17 cellular contexts compared by ENCODE assay signal in the genomic region with DNA sequence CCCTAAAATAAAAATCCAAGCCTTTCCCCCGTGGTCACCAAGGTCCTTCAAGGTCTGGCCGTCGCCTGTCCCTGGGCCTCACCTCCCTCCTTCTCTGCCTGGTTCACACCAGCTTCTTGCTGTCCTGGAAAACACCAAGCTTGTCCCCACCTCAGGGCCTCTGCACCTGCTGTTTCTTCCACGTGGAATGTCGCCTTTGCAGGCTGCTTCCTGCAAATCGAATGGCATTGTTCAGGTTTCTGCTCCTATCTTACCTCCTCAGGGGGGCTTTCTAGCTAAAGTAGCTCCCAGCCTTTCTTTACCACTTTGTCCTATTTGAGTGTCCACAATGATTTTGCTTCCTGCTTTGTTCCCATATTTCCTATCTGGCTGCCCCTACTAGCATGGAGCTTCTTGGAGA. TPM values are rescaled to one million over a fixed set of nuclear protein-coding genes. Genes with fewer than 3 reads are reported as not detected.
DNase-seq lines count a peak whose midpoint lies in the region; FAIRE-seq and TF ChIP-seq lines count a peak whose summit lies in the region.
"Had no signal": no experiment of that assay in that cellular context is flagged by ENCODE, and none has a peak within 500 bp of the region (broad histone marks: within the 10 kb centered on the region; RNA-seq: fewer than 3 reads in every experiment).

No MANE protein-coding gene starts in this region.

- FAIRE-seq in H1 (lab: Jason Lieb, UNC) (peak; percentile 50), RCC 7860 (lab: Jason Lieb, UNC) (no peak)
- FAIRE-seq: D721Med had no signal

- H2AFZ ChIP-seq in H1 (ENCODE audit: low read length) (no peak overlapping the region), osteoblast (ENCODE audit: low read length) (no peak overlapping the region)

- CTCF ChIA-PET in HEK293 (lab: Yijun Ruan, JAX) (interaction anchor here (0.6 to 1.1 kb wide), 4 partner anchors 68 to 284 kb away, joined by 3 to 4 read pairs (median 4); no protein-coding TSS in a partner anchor), H1 (lab: Charles Lee; ENCODE audit: partially characterized antibody) (interaction anchor here (0.8 to 2.1 kb wide), 10 partner anchors 12 to 306 kb away, joined by 3 to 8 read pairs (median 3); no protein-coding TSS in a partner anchor)

- TF ChIP-seq CTCF in HEK293 (tag by site-specific recombination; IDR thresholded peaks at IDR 0.05) (no peak), H1 (IDR thresholded peaks at IDR 0.05; ENCODE audit: control extremely low read depth in 1 of 3, insufficient read depth in 1 of 3, low read depth in 1 of 3, low read length in 3 of 3) (no peak), osteoblast (IDR thresholded peaks at IDR 0.05; ENCODE audit: extremely low read depth, low read depth, low read length) (no peak)

- H4K5ac ChIP-seq in H1 (ENCODE audit: insufficient read length, low read depth, low read length) = no peak overlapping the region

- no peak overlapping the region; the same call in 1 of the 2 replicates for H2BK12ac ChIP-seq in H1 (ENCODE audit: low read depth, low read length)

- H2BK15ac ChIP-seq in H1 (ENCODE audit: low read length) = peak overlapping the region; percentile 72; the same call in 1 of the 2 replicates

- H2AK5ac ChIP-seq in H1 (ENCODE audit: low read depth, low read length) = no peak overlapping the region

- TF ChIP-seq EP300 in H1 (IDR thresholded peaks at IDR 0.05; ENCODE audit: borderline replicate concordance in 1 of 2, low read depth in 2 of 2, low read length in 2 of 2) = no peak

- no peak overlapping the region; the same call in 1 of the 2 replicates for H4K8ac ChIP-seq in H1 (ENCODE audit: extremely low read depth, insufficient read depth, low read length)

- no peaks in the 10 kb centered on the region for H3K36me3 ChIP-seq in HEK293 (ENCODE audit: control insufficient read depth in 2 of 2, insufficient read depth in 1 of 2, low read length in 2 of 2)
- H3K36me3 ChIP-seq in H1 (ENCODE audit: control insufficient read depth in 2 of 4, insufficient read depth in 4 of 4, low read length in 3 of 4) = no peaks in the 10 kb centered on the region
- no peaks in the 10 kb centered on the region for H3K36me3 ChIP-seq in osteoblast (ENCODE audit: insufficient read depth, low read length)
- H3K36me3 ChIP-seq: BLaER1 treated with 17β-estradiol and CSF1 and Interleukin-3, amounts not matched to agents 10 nM and 100 nM had no signal

- peak; percentile 54 for DNase-seq in activated effector memory CD4-positive, alpha-beta T cell treated with anti-CD3 and anti-CD28 coated beads, Interleukin-2, amount 50 U/mL, for 16 hours
- DNase-seq in activated effector memory CD4-positive, alpha-beta T cell treated with Interleukin-2 at 50 U/mL for 16 hours = no peak
- DNase-seq in H1 (ENCODE audit: low read depth in 1 of 2, low spot score in 2 of 2) (no peak), osteoblast (ENCODE audit: insufficient read length, low spot score, missing footprints) (peak; percentile 53), activated gamma-delta T cell (lab: John Stamatoyannopoulos, UW) (no peak), RCC 7860 (ENCODE audit: low spot score) (no peak), CD1c-positive myeloid dendritic cell (ENCODE audit: extremely low spot score) (no peak)
- DNase-seq: Caco-2; CD4-positive, CD25-positive, alpha-beta regulatory T cell; CD8-positive, alpha-beta memory T cell; DMS79 treated with DMSO at 0.1 percent for 48 hours; GF-D8; GOT3; H9 had no signal

- H3K4me1 ChIP-seq in HEK293 (ENCODE audit: control insufficient read depth, insufficient read depth, low read length) (no peaks in the 10 kb centered on the region), H1 (replicated peaks in 1 of 4; ENCODE audit: control insufficient read depth in 3 of 4, insufficient read depth in 4 of 4, low read length in 3 of 4) (peaks cover 4 to 7% (median 5%) of the 10 kb centered on the region in 4 experiments), osteoblast (ENCODE audit: insufficient read depth, low read length) (no peaks in the 10 kb centered on the region)

- peak overlapping the region; percentile 23; the same call in 1 of the 2 replicates for H2BK20ac ChIP-seq in H1 (ENCODE audit: low read length)

- peaks cover 6% of the 10 kb centered on the region; the same call in 1 of the 2 replicates for H3K23me2 ChIP-seq in H1 (ENCODE audit: low read depth, low read length)

- POLR2A ChIA-PET in HEK293 (lab: Yijun Ruan, JAX) (no interaction called here), H1 (lab: Charles Lee; ENCODE audit: partially characterized antibody) (interaction anchor here (1.2 kb wide), 1 partner anchor 15 kb away, joined by 3 read pairs; no protein-coding TSS in a partner anchor)

- no peak overlapping the region for H4K91ac ChIP-seq in H1 (replicated peaks; ENCODE audit: insufficient read length, low read length)

- no peaks in the 10 kb centered on the region for H4K20me1 ChIP-seq in H1 (replicated peaks in 1 of 2; ENCODE audit: control insufficient read depth in 1 of 2, insufficient read depth in 2 of 2, low read length in 2 of 2)
- peaks cover 2% of the 10 kb centered on the region for H4K20me1 ChIP-seq in osteoblast (ENCODE audit: insufficient read depth, low read length)

- H3K79me1 ChIP-seq in H1 (ENCODE audit: low read depth, low read length) = no peaks in the 10 kb centered on the region

- H3K9ac ChIP-seq in H1 (replicated peaks in 1 of 4; ENCODE audit: extremely low read depth in 1 of 4, low read depth in 3 of 4, low read length in 3 of 4) = no peak overlapping the region
- H3K9ac ChIP-seq: BLaER1 treated with 17β-estradiol and CSF1 and Interleukin-3, amounts not matched to agents 10 nM and 100 nM had no signal

- H3K18ac ChIP-seq in H1 (ENCODE audit: extremely low read depth, low read length) = no peak overlapping the region

- no peak overlapping the region for H3K23ac ChIP-seq in H1 (ENCODE audit: insufficient read length)

- H3K4ac ChIP-seq in H1 (replicated peaks; ENCODE audit: insufficient read length, low read depth, low read length) = no peak overlapping the region

- H2BK120ac ChIP-seq in H1 (replicated peaks; ENCODE audit: low read depth, low read length) = no peak overlapping the region

- H3K27me3 ChIP-seq in H1 (replicated peaks in 1 of 4; ENCODE audit: control insufficient read depth in 3 of 4, extremely low read depth in 1 of 4, insufficient read depth in 3 of 4, low read length in 3 of 4) = peaks cover 3 to 14% (median 11%) of the 10 kb centered on the region in 4 experiments; a peak in 6 of 7 replicates
- H3K27me3 ChIP-seq in osteoblast (ENCODE audit: insufficient read depth, low read length) = peaks cover 83% of the 10 kb centered on the region

- TF ChIP-seq POLR2A in H1 (IDR thresholded peaks at IDR 0.05; ENCODE audit: control extremely low read depth in 1 of 2, low read depth in 2 of 2, low read length in 2 of 2) = no peak

- H3K14ac ChIP-seq in H1 (ENCODE audit: insufficient read length) = no peak overlapping the region

- 51% methylated on average over 6 of the region's 6 CpGs; no CpG with 5 or more reads in 1 of the 2 experiments for WGBS in H1 (ENCODE audit: extremely low coverage in 1 of 2, insufficient coverage in 1 of 2, insufficient read length in 1 of 2, insufficient replicate concordance in 2 of 2, low coverage in 1 of 2, low lambda C conversion rate in 2 of 2, missing lambda C conversion rate in 1 of 2), 2 experiments

- no peak overlapping the region for H3K56ac ChIP-seq in H1 (replicated peaks; ENCODE audit: insufficient read length, low read depth, low read length)

- H3K4me2 ChIP-seq in H1 (ENCODE audit: insufficient read depth in 1 of 2, low read depth in 2 of 2, low read length in 2 of 2) = no peak overlapping the region
- H3K4me2 ChIP-seq in osteoblast (ENCODE audit: insufficient read depth, low read length) = no peak overlapping the region
- H3K4me2 ChIP-seq: BLaER1 treated with 17β-estradiol and CSF1 and Interleukin-3, amounts not matched to agents 10 nM and 100 nM had no signal

- TF ChIP-seq RAD21 in H1 (IDR thresholded peaks at IDR 0.05 in 1 of 2, conservative IDR thresholded peaks at IDR 0.05 in 1 of 2; ENCODE audit: low read depth in 2 of 2, low read length in 2 of 2) = no peak

- no peak overlapping the region for H2BK5ac ChIP-seq in H1 (ENCODE audit: low read depth, low read length)

- no peaks in the 10 kb centered on the region for H3K9me3 ChIP-seq in HEK293 (ENCODE audit: control insufficient read depth, insufficient read depth, low read depth, low read length)
- H3K9me3 ChIP-seq in H1 (ENCODE audit: insufficient read depth in 2 of 2, low read depth in 1 of 2, low read length in 1 of 2) = no peaks in the 10 kb centered on the region
- H3K9me3 ChIP-seq in osteoblast (ENCODE audit: low read depth, low read length) = no peaks in the 10 kb centered on the region
- H3K9me3 ChIP-seq: BLaER1 treated with 17β-estradiol and CSF1 and Interleukin-3, amounts not matched to agents 10 nM and 100 nM; Caco-2 had no signal

- H3K79me2 ChIP-seq in H1 (ENCODE audit: control insufficient read depth in 1 of 2, insufficient read depth in 2 of 2, low read length in 2 of 2) = no peaks in the 10 kb centered on the region
- H3K79me2 ChIP-seq in osteoblast (ENCODE audit: insufficient read depth, low read length) = no peaks in the 10 kb centered on the region

- H3K27ac ChIP-seq in HEK293 (ENCODE audit: extremely low read depth, low read depth, low read length) (no peak overlapping the region), H1 (ENCODE audit: low read depth, low read length) (no peak overlapping the region), osteoblast (ENCODE audit: low read depth, low read length) (no peak overlapping the region)
- H3K27ac ChIP-seq: BLaER1 treated with 17β-estradiol and CSF1 and Interleukin-3, amounts not matched to agents 10 nM and 100 nM had no signal

- H3K4me3 ChIP-seq in HEK293 (ENCODE audit: low read depth, low read length) (no peak overlapping the region), H1 (ENCODE audit: extremely low read depth in 1 of 4, insufficient read depth in 2 of 4, low read depth in 3 of 4, low read length in 4 of 4) (no peak overlapping the region), osteoblast (ENCODE audit: insufficient read depth, low read length) (no peak overlapping the region)
- H3K4me3 ChIP-seq: BLaER1 treated with 17β-estradiol and CSF1 and Interleukin-3, amounts not matched to agents 10 nM and 100 nM had no signal

TF ChIP-seq in HEK293, 187 proteins besides CTCF, POLR2A, EP300 and RAD21 (continues in another document):
- TF ChIP-seq ZNF701 (tag by site-specific recombination; IDR thresholded peaks at IDR 0.05) = no peak

TF ChIP-seq in H1, 55 proteins besides CTCF, POLR2A, EP300 and RAD21 (continues in another document):
- no peak for TF ChIP-seq KDM1A (IDR thresholded peaks at IDR 0.05; ENCODE audit: borderline replicate concordance, low read length)

RNA-seq across cellular contexts. Expression of a gene that starts 3.3 kb away (rescaled TPM):
- 6.1 and 7.7 TPM in 2 replicates for total RNA-seq in H1 (2021; fragmentation: NEBNext Ultra II Directional; extraction: Animal tissue kit (Norgen Biotek cat#: 25700))
- polyA plus RNA-seq in H1 (2011; rRNA removed) = 4.4 and 5.9 TPM in 2 replicates
- polyA plus RNA-seq in H1 (2011; cell fraction: cytosol; rRNA removed) = 3.6 TPM
- polyA plus RNA-seq in H1 (2011; cell fraction: nucleus; rRNA removed) = 10.1 TPM
- 2.2 to 4.5 TPM (median 4.3 TPM) in 4 replicates for polyA plus RNA-seq in H1 (2012, experiment 1 of 2)
- 2.9 TPM for polyA plus RNA-seq in H1 (2012, experiment 2 of 2)
- polyA plus RNA-seq in H1 (2013, experiment 1 of 2) = 6.5 TPM
- 6.3 TPM for polyA plus RNA-seq in H1 (2013, experiment 2 of 2)
- polyA minus RNA-seq in H1 (2011; rRNA and poly(A)+ RNA removed) = 3.9 and 5.8 TPM in 2 replicates
- polyA minus RNA-seq in H1 (2011; cell fraction: cytosol; rRNA and poly(A)+ RNA removed) = 5.8 TPM
- 10.2 TPM for polyA minus RNA-seq in H1 (2011; cell fraction: nucleus; rRNA and poly(A)+ RNA removed)
- total RNA-seq in osteoblast = 0.36 and 0.59 TPM in 2 replicates

Comparison
In these comparisons a context has a peak if more than half of its experiments do, and no peak if none do; other contexts are left out.
1. DNase-seq: peak in activated effector memory CD4-positive, alpha-beta T cell treated with anti-CD3 and anti-CD28 coated beads, Interleukin-2, amount 50 U/mL, for 16 hours (single experiment) and osteoblast (single experiment); none in activated effector memory CD4-positive, alpha-beta T cell treated with Interleukin-2 at 50 U/mL for 16 hours (single experiment), H1 (0 of 2), activated gamma-delta T cell (single experiment), RCC 7860 (single experiment) and CD1c-positive myeloid dendritic cell (single experiment).